8 cellular contexts compared by ENCODE assay signal in genomic region chr20:38806855-38807655, GRCh38. TPM values are rescaled to one million over a fixed set of nuclear protein-coding genes. Genes with fewer than 3 reads are reported as not detected.
DNase-seq lines count a peak whose midpoint lies in the region; ATAC-seq and TF ChIP-seq lines count a peak whose summit lies in the region.

No MANE protein-coding gene starts in this region.

- TF ChIP-seq CTCF in breast epithelium (IDR thresholded peaks at IDR 0.05), result no peak
- TF ChIP-seq CTCF in MCF 10A (IDR thresholded peaks at IDR 0.05; ENCODE audit: unreplicated experiment), result no peak

- H3K36me3 Mint-ChIP-seq in MCF 10A (ENCODE audit: insufficient read depth, unreplicated experiment), result no peaks in the 10 kb centered on the region
- peaks cover 6% of the 10 kb centered on the region for H3K36me3 Mint-ChIP-seq in dendritic cell treated with granulocyte-macrophage colony-stimulating factor and Interleukin-4, amounts not matched to agents 40 ng/mL and 50 ng/mL, for 4 days (ENCODE audit: low read depth)

- H2AFZ ChIP-seq in neuron (ENCODE audit: low read depth, low read length), result peak overlapping the region; percentile 94

- DNase-seq in breast epithelium (ENCODE audit: low spot score in 2 of 2), result no peak
- no peak for DNase-seq in MCF 10A (ENCODE audit: unreplicated experiment)
- peak in 4 of 5 experiments; percentile 23 to 57 (median 48) for DNase-seq in T-helper 2 cell
- DNase-seq in RPMI8226, result no peak

- H3K4me3 ChIP-seq in breast epithelium, result peak overlapping the region; percentile 49 to 77 (median 63)
- peak overlapping the region; percentile 61 for H3K4me3 ChIP-seq in neuron (ENCODE audit: low read length)

- peaks cover 0 to 9% of the 10 kb centered on the region in 2 donors for H3K4me1 ChIP-seq in breast epithelium
- peaks cover 33% of the 10 kb centered on the region for H3K4me1 ChIP-seq in neuron (ENCODE audit: insufficient read depth, low read length)

- POLR2A ChIA-PET in MCF 10A (lab: Yijun Ruan, JAX), result no interaction called here

- H3K27ac ChIP-seq in breast epithelium, result peak overlapping the region in 1 of 2 donors; percentile 17

- no peaks in the 10 kb centered on the region for H3K9me3 Mint-ChIP-seq in MCF 10A (ENCODE audit: unreplicated experiment)
- H3K9me3 Mint-ChIP-seq in dendritic cell treated with granulocyte-macrophage colony-stimulating factor and Interleukin-4, amounts not matched to agents 40 ng/mL and 50 ng/mL, for 4 days, result no peaks in the 10 kb centered on the region

- H3K27me3 Mint-ChIP-seq in MCF 10A (ENCODE audit: insufficient read depth, unreplicated experiment), result peaks cover 24% of the 10 kb centered on the region
- H3K27me3 Mint-ChIP-seq in dendritic cell treated with granulocyte-macrophage colony-stimulating factor and Interleukin-4, amounts not matched to agents 40 ng/mL and 50 ng/mL, for 4 days, result peaks cover 35% of the 10 kb centered on the region

- no peak for ATAC-seq in GM18517 (IDR thresholded peaks at IDR 0.05; ENCODE audit: unreplicated experiment)
- no peak for ATAC-seq in HG03135 (IDR thresholded peaks at IDR 0.05; ENCODE audit: unreplicated experiment)

- intact Hi-C loops in breast epithelium (cut with DNase I; ENCODE audit: low total_unique reads), result no loop called here
- intact Hi-C loops in MCF 10A (cut with micrococcal nuclease), result no loop called here
- intact Hi-C loops in dendritic cell treated with granulocyte-macrophage colony-stimulating factor and Interleukin-4, amounts not matched to agents 40 ng/mL and 50 ng/mL, for 4 days (cut with micrococcal nuclease), result loop anchor here (5.0 kb wide), 1 partner anchor 85 kb away; no protein-coding TSS in a partner anchor

- H3K27me3 ChIP-seq in breast epithelium (peaks cover 7 to 30% of the 10 kb centered on the region in 2 donors), neuron (ENCODE audit: insufficient read depth, low read length) (no peaks in the 10 kb centered on the region)

- TF ChIP-seq POLR2A in breast epithelium (IDR thresholded peaks at IDR 0.05), result no peak

- H3K27ac Mint-ChIP-seq in MCF 10A (ENCODE audit: low read depth, unreplicated experiment), result no peak overlapping the region
- H3K27ac Mint-ChIP-seq in dendritic cell treated with granulocyte-macrophage colony-stimulating factor and Interleukin-4, amounts not matched to agents 40 ng/mL and 50 ng/mL, for 4 days, result peak overlapping the region; percentile 17

- no peaks in the 10 kb centered on the region for H3K4me1 Mint-ChIP-seq in MCF 10A (ENCODE audit: insufficient read depth, unreplicated experiment)
- peaks cover 57% of the 10 kb centered on the region for H3K4me1 Mint-ChIP-seq in dendritic cell treated with granulocyte-macrophage colony-stimulating factor and Interleukin-4, amounts not matched to agents 40 ng/mL and 50 ng/mL, for 4 days (ENCODE audit: low read depth)

- no peaks in the 10 kb centered on the region for H3K36me3 ChIP-seq in breast epithelium
- H3K36me3 ChIP-seq in neuron (ENCODE audit: insufficient read depth, low read length), result no peaks in the 10 kb centered on the region

- CTCF ChIA-PET in MCF 10A (lab: Yijun Ruan, JAX), result interaction anchor here (0.7 to 1.1 kb wide), 3 partner anchors 11 to 243 kb away, joined by 3 to 5 read pairs (median 3); no protein-coding TSS in a partner anchor

- H3K9me3 ChIP-seq in breast epithelium (no peaks in the 10 kb centered on the region), neuron (ENCODE audit: low read length) (no peaks in the 10 kb centered on the region)

- H3K4me3 Mint-ChIP-seq in MCF 10A (ENCODE audit: unreplicated experiment), result no peak overlapping the region
- H3K4me3 Mint-ChIP-seq in dendritic cell treated with granulocyte-macrophage colony-stimulating factor and Interleukin-4, amounts not matched to agents 40 ng/mL and 50 ng/mL, for 4 days, result peak overlapping the region; percentile 81

- BruUV-seq in MCF 10A (replicated peaks; lab: Mats Ljungman, UMichigan), result no TSS peak

RNA-seq across cellular contexts. Expression of gene PPP1R16B, which starts 1.6 kb away (rescaled TPM):
- total RNA-seq in breast epithelium (10 to 100 TPM in 1 of 3 donors, 1 to 10 TPM in 2; 3.7 to 10.8 (median 8.2) TPM), MCF 10A (2022) (not detected in 2 replicates)

RNA-seq across cellular contexts. Expression of gene ACTR5, which starts 58.8 kb away (rescaled TPM):
- total RNA-seq in breast epithelium (10 to 100 TPM in 2 of 3 donors, 1 to 10 TPM in 1; 8.5 to 15.4 (median 13.0) TPM), MCF 10A (2022) (6.0 and 6.9 TPM in 2 replicates)

Comparison
In these comparisons a context has a peak if more than half of its experiments do, and no peak if none do; other contexts are left out.
1. DNase-seq: peak in T-helper 2 cell (4 of 5); none in breast epithelium (0 of 2), MCF 10A (single experiment) and RPMI8226 (single experiment).